1 cellular context compared by ENCODE assay signal in the genomic region with DNA sequence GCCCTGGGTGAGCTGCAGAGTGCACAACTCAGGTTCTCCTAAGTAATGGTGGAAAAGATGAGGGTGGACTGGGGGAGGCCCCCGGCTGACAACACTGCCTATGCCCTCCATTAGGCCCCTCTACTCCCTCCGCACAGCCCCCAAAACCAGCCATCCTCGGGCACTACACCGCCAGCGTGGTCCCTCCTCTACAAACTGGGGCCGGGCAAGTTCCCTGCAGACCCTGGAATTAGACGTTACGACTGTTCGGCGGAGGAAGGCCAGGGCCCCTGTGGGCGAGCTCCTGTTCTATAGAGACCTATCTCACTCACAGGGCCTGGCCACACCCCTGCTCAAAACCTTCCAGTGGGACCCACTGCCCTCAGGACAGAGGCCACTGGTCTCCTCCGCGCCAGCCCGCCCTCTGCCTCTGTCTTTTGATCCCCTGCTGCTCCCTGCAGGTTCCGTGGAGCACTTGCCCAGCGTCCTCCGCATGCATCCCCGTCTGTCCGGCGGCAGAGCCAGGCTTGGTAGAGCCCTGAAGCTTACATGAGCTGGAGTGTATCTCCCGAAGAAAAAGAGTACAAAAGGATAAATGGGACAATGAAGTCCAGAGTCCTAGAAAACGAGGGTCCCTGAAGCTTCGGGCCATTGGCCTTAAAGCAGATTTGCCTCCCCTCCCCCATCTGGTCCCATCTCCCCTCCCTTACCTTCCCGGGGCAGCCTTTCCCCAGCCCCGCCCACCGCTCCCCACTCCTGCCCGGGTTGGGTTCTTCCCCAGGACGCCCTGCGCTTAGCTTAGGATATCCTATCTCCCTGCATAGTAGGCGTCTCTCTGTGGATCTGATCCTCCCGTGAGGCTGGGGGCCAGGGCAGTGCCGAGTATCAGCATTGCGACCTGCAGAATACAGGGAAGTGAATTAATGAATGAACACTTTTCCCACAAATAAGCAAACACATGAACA.
TF ChIP-seq lines count a peak whose summit lies in the region.

No MANE protein-coding gene starts in this region.

TF ChIP-seq in IMR-90, 13 proteins besides CTCF, POLR2A, EP300 and RAD21 (continued from another document):
- TF ChIP-seq, protein P1, sequence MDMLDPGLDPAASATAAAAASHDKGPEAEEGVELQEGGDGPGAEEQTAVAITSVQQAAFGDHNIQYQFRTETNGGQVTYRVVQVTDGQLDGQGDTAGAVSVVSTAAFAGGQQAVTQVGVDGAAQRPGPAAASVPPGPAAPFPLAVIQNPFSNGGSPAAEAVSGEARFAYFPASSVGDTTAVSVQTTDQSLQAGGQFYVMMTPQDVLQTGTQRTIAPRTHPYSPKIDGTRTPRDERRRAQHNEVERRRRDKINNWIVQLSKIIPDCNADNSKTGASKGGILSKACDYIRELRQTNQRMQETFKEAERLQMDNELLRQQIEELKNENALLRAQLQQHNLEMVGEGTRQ (IDR thresholded peaks at IDR 0.05; ENCODE audit: low read depth, low read length) = no peak
- no peak for TF ChIP-seq MAFK (IDR thresholded peaks at IDR 0.05; ENCODE audit: low read depth, low read length)
- TF ChIP-seq MXI1 (IDR thresholded peaks at IDR 0.05; ENCODE audit: borderline replicate concordance, low read depth, low read length) = no peak
